ENCODE assay signal across 3 cellular contexts in the genomic region with DNA sequence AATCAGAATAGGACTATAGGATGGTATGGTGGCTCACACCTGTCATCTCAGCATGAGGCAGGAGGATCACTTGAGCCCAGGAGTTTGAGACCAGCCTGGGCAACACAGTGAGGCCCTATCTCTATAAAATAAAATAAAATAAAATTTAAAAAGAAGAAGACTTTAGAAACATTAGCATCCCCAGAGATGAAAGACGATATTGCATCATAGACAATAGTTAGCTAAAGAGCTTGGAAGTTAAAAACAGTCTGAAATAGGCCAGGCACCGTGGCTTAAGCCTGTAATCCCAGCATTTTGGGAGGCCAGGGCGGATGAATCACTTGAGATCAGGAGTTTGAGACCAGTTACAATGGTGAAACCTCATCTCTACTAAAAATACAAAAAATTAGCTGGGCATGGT.
TF ChIP-seq lines count a peak whose summit lies in the region.

No MANE protein-coding gene starts in this region.

TF ChIP-seq in HepG2, 621 proteins besides CTCF, POLR2A, EP300 and RAD21:
- TF ChIP-seq RFXANK (CRISPR knock-in tag; IDR thresholded peaks at IDR 0.05): no peak
- TF ChIP-seq TCF7L2 (IDR thresholded peaks at IDR 0.05; ENCODE audit: low read depth, low read length): no peak
- TF ChIP-seq GATAD1 (CRISPR knock-in tag; IDR thresholded peaks at IDR 0.05): no peak
- TF ChIP-seq CEBPB (IDR thresholded peaks at IDR 0.05; ENCODE audit: borderline replicate concordance, low read depth, low read length): peak; percentile 28; the same call in 1 of the 2 replicates
- no peak for TF ChIP-seq ZNF749 (CRISPR knock-in tag; IDR thresholded peaks at IDR 0.05; ENCODE audit: borderline replicate concordance)
- TF ChIP-seq ATF7 (IDR thresholded peaks at IDR 0.05): 0 out of 2 replicates have a peak, but pooled peaks have one; percentile 1
- TF ChIP-seq ATF7 (CRISPR knock-in tag; IDR thresholded peaks at IDR 0.05): no peak

TF ChIP-seq in IMR-90, 13 proteins besides CTCF, POLR2A, EP300 and RAD21:
- no peak for TF ChIP-seq ELK1 (IDR thresholded peaks at IDR 0.05; ENCODE audit: borderline replicate concordance, low read depth, low read length)
- TF ChIP-seq MXI1 (IDR thresholded peaks at IDR 0.05; ENCODE audit: borderline replicate concordance, low read depth, low read length): no peak
- peak; percentile 46; the same call in 1 of the 2 replicates for TF ChIP-seq CEBPB (IDR thresholded peaks at IDR 0.05; ENCODE audit: low read depth, low read length)

TF ChIP-seq in K562, 482 proteins besides CTCF, POLR2A, EP300 and RAD21:
- TF ChIP-seq CEBPG (CRISPR knock-in tag; IDR thresholded peaks at IDR 0.05): no peak
- TF ChIP-seq CEBPG (tag; conservative IDR thresholded peaks at IDR 0.05 in 1 of 2, IDR thresholded peaks at IDR 0.05 in 1 of 2): peak; percentile 60 to 84
- peak; percentile 66 for TF ChIP-seq CEBPB (tag; IDR thresholded peaks at IDR 0.05)
- TF ChIP-seq TAL1 (IDR thresholded peaks at IDR 0.05): no peak
- peak; percentile 42; the same call in 1 of the 2 replicates for TF ChIP-seq ATF3 (IDR thresholded peaks at IDR 0.05)
- TF ChIP-seq ATF3 (CRISPR knock-in tag; conservative IDR thresholded peaks at IDR 0.05): no peak
